13 cellular contexts compared by ENCODE assay signal in the genomic region with DNA sequence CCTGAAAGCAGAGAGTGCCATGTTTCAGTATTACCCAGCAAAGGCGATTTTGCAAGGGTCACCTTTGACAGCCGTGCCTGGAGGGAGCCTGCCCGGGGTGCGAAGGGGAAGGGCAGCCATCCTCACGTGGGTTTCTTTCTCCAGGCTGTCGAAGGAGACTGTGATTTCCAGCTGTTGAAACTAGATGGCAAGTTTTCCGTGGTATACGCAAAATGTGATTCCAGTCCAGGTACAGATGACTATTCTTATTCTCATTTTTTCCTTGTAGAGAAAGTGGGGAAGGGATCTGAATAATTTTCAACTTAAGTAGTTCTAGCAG. TPM values are rescaled to one million over a fixed set of nuclear protein-coding genes. Genes with fewer than 3 reads are reported as not detected.
DNase-seq lines count a peak whose midpoint lies in the region; ATAC-seq and TF ChIP-seq lines count a peak whose summit lies in the region.
"Had no signal": no experiment of that assay in that cellular context is flagged by ENCODE, and none has a peak within 500 bp of the region (broad histone marks: within the 10 kb centered on the region; RNA-seq: fewer than 3 reads in every experiment).

No MANE protein-coding gene starts in this region.

- ATAC-seq in activated CD4-positive, alpha-beta T cell treated with anti-CD3 and anti-CD28 coated beads for 36 hours: no peak
- ATAC-seq in activated T-helper 17 cell treated with anti-CD3 and anti-CD28 coated beads, Interleukin-2, amount 50 U/mL, for 72 hours (replicated peaks): no peak

- intact Hi-C loops in activated CD4-positive, alpha-beta T cell treated with anti-CD3 and anti-CD28 coated beads for 36 hours (cut with DNase I, micrococcal nuclease): loop anchor here (2.0 to 10.0 kb wide), 8 partner anchors 75 to 954 kb away; a partner anchor contains a TSS
- intact Hi-C loops in Caco-2 (cut with micrococcal nuclease; ENCODE audit: unreplicated experiment): no loop called here

- no peak overlapping the region for H3K4me2 ChIP-seq in Loucy (ENCODE audit: low read depth, low read length, poor library complexity, severe bottlenecking)

- BruUV-seq in Caco-2 (replicated peaks; lab: Mats Ljungman, UMichigan): no TSS peak

- CTCF ChIA-PET in activated CD4-positive, alpha-beta T cell treated with anti-CD3 and anti-CD28 coated beads for 36 hours (lab: Charles Lee): interaction anchor here (0.7 to 5.7 kb wide), 51 partner anchors 8 to 1103 kb away, joined by 3 to 90 read pairs (median 4); a partner anchor contains a TSS
- CTCF ChIA-PET in Caco-2 (lab: Charles Lee): interaction anchor here (0.7 to 1.6 kb wide), 4 partner anchors 17 to 206 kb away, joined by 3 to 5 read pairs (median 4); no protein-coding TSS in a partner anchor

- TF ChIP-seq CTCF in Loucy (conservative IDR thresholded peaks at IDR 0.05; ENCODE audit: low read length) (no peak), Caco-2 (IDR thresholded peaks at IDR 0.05; ENCODE audit: insufficient read depth in 1 of 2, low read depth in 1 of 2, low read length in 1 of 2, severe bottlenecking in 1 of 2, unreplicated experiment in 1 of 2) (no peak)

- H3K9me3 ChIP-seq in Loucy (ENCODE audit: insufficient read depth, low read depth, low read length): no peaks in the 10 kb centered on the region
- H3K9me3 ChIP-seq in Caco-2: no peaks in the 10 kb centered on the region

- H3F3A ChIP-seq in Loucy (ENCODE audit: low read depth): no peaks in the 10 kb centered on the region

- H3K79me2 ChIP-seq in Loucy (ENCODE audit: insufficient read depth, low read length): no peaks in the 10 kb centered on the region

- H2AFZ ChIP-seq in Loucy (ENCODE audit: low read length): 0 out of 2 replicates have a peak overlapping the region, but pooled peaks have one; percentile 89

- no peaks in the 10 kb centered on the region for H3K27me3 ChIP-seq in Loucy (ENCODE audit: insufficient read depth, low read length, poor library complexity, severe bottlenecking)
- no peaks in the 10 kb centered on the region for H3K27me3 ChIP-seq in Caco-2 (replicated peaks; ENCODE audit: control insufficient read depth, insufficient read depth, low read length)

- POLR2A ChIA-PET in activated CD4-positive, alpha-beta T cell treated with anti-CD3 and anti-CD28 coated beads for 36 hours (lab: Charles Lee): interaction anchor here (0.7 to 1.7 kb wide), 3 partner anchors 31 to 182 kb away, joined by 3 to 21 read pairs (median 4); a partner anchor contains a TSS
- POLR2A ChIA-PET in Caco-2 (lab: Charles Lee): no interaction called here

- no peak for DNase-seq in activated CD4-positive, alpha-beta T cell treated with anti-CD3 and anti-CD28 coated beads for 36 hours
- no peak for DNase-seq in activated CD4-positive, alpha-beta T cell treated with anti-CD3 and anti-CD28 coated beads for 48 hours
- DNase-seq in ecto neural progenitor cell (ENCODE audit: low spot score): no peak
- no peak for DNase-seq in Caco-2
- DNase-seq: Karpas-422 had no signal

- H3K4me1 ChIP-seq in Loucy (ENCODE audit: insufficient read depth, low read length, poor library complexity, severe bottlenecking) (peaks cover 8% of the 10 kb centered on the region), Caco-2 (peaks cover 14% of the 10 kb centered on the region; the same call in 1 of the 2 replicates)

- peaks cover 25% of the 10 kb centered on the region for H3K27me3 Mint-ChIP-seq in activated CD4-positive, alpha-beta T cell treated with anti-CD3 and anti-CD28 coated beads for 36 hours
- peaks cover 22% of the 10 kb centered on the region for H3K27me3 Mint-ChIP-seq in activated T-helper 17 cell treated with anti-CD3 and anti-CD28 coated beads, Interleukin-2, amount 50 U/mL, for 72 hours
- H3K27me3 Mint-ChIP-seq in Caco-2 (ENCODE audit: insufficient read depth, unreplicated experiment): no peaks in the 10 kb centered on the region

- peak overlapping the region; percentile 11 for H3K27ac Mint-ChIP-seq in activated CD4-positive, alpha-beta T cell treated with anti-CD3 and anti-CD28 coated beads for 36 hours
- H3K27ac Mint-ChIP-seq in activated T-helper 17 cell treated with anti-CD3 and anti-CD28 coated beads, Interleukin-2, amount 50 U/mL, for 72 hours: no peak overlapping the region
- no peak overlapping the region for H3K27ac Mint-ChIP-seq in Caco-2 (ENCODE audit: unreplicated experiment)
- H3K27ac Mint-ChIP-seq: B cell had no signal

- H3K36me3 Mint-ChIP-seq in activated CD4-positive, alpha-beta T cell treated with anti-CD3 and anti-CD28 coated beads for 36 hours (ENCODE audit: low read depth): no peaks in the 10 kb centered on the region
- no peaks in the 10 kb centered on the region for H3K36me3 Mint-ChIP-seq in activated T-helper 17 cell treated with anti-CD3 and anti-CD28 coated beads, Interleukin-2, amount 50 U/mL, for 72 hours (ENCODE audit: low read depth)
- H3K36me3 Mint-ChIP-seq in Caco-2 (ENCODE audit: insufficient read depth, unreplicated experiment): peaks cover 6% of the 10 kb centered on the region

- peaks cover 23% of the 10 kb centered on the region for H3K4me1 Mint-ChIP-seq in activated CD4-positive, alpha-beta T cell treated with anti-CD3 and anti-CD28 coated beads for 36 hours
- H3K4me1 Mint-ChIP-seq in activated T-helper 17 cell treated with anti-CD3 and anti-CD28 coated beads, Interleukin-2, amount 50 U/mL, for 72 hours: peaks cover 15% of the 10 kb centered on the region
- peaks cover 26% of the 10 kb centered on the region for H3K4me1 Mint-ChIP-seq in Caco-2 (ENCODE audit: low read depth, unreplicated experiment)

- no peaks in the 10 kb centered on the region for H4K20me1 ChIP-seq in Loucy (ENCODE audit: insufficient read depth, low read length, poor library complexity, severe bottlenecking)

- H3K4me3 Mint-ChIP-seq in activated CD4-positive, alpha-beta T cell treated with anti-CD3 and anti-CD28 coated beads for 36 hours: no peak overlapping the region
- peak overlapping the region; percentile 75 for H3K4me3 Mint-ChIP-seq in activated T-helper 17 cell treated with anti-CD3 and anti-CD28 coated beads, Interleukin-2, amount 50 U/mL, for 72 hours
- no peak overlapping the region for H3K4me3 Mint-ChIP-seq in Caco-2 (ENCODE audit: unreplicated experiment)

- no peaks in the 10 kb centered on the region for H3K9me3 Mint-ChIP-seq in activated CD4-positive, alpha-beta T cell treated with anti-CD3 and anti-CD28 coated beads for 36 hours (ENCODE audit: low read depth)
- no peaks in the 10 kb centered on the region for H3K9me3 Mint-ChIP-seq in activated T-helper 17 cell treated with anti-CD3 and anti-CD28 coated beads, Interleukin-2, amount 50 U/mL, for 72 hours
- H3K9me3 Mint-ChIP-seq in Caco-2 (ENCODE audit: unreplicated experiment): no peaks in the 10 kb centered on the region
- H3K9me3 Mint-ChIP-seq: CD4-positive, alpha-beta T cell had no signal

- H3K9me2 ChIP-seq in Loucy (replicated peaks; ENCODE audit: low read depth, low read length): no peaks in the 10 kb centered on the region

- no peak overlapping the region for H3K9ac ChIP-seq in Loucy (ENCODE audit: low read depth, low read length, poor library complexity, severe bottlenecking)

- H3K36me3 ChIP-seq in Loucy (ENCODE audit: insufficient read depth, low read length) (no peaks in the 10 kb centered on the region), Caco-2 (ENCODE audit: control insufficient read depth, insufficient read depth, low read length) (0 out of 2 replicates have a peak, but pooled peaks cover 6% of the 10 kb centered on the region)

- no peak overlapping the region for H3K4me3 ChIP-seq in Loucy (ENCODE audit: low read length, poor library complexity, severe bottlenecking)
- H3K4me3 ChIP-seq in Caco-2 (ENCODE audit: low read depth, low read length): no peak overlapping the region

RNA-seq across cellular contexts. Expression of a gene that starts 3.4 kb away (rescaled TPM):
- total RNA-seq in activated CD4-positive, alpha-beta T cell treated with anti-CD3 and anti-CD28 coated beads for 36 hours: not detected
- not detected for total RNA-seq in activated T-helper 17 cell treated with anti-CD3 and anti-CD28 coated beads, Interleukin-2, amount 50 U/mL, for 72 hours
- total RNA-seq in Caco-2 (2022): 222 and 237 TPM in 2 replicates
- total RNA-seq: B cell; CD4-positive, alpha-beta T cell; Daoy; HT-29; NCI-H460; RPMI7951 had no signal

RNA-seq across cellular contexts. Expression of a gene that starts 23.9 kb away (rescaled TPM):
- not detected for total RNA-seq in activated CD4-positive, alpha-beta T cell treated with anti-CD3 and anti-CD28 coated beads for 36 hours
- not detected for total RNA-seq in activated T-helper 17 cell treated with anti-CD3 and anti-CD28 coated beads, Interleukin-2, amount 50 U/mL, for 72 hours
- total RNA-seq in Caco-2 (2022): 0.30 TPM in 1 of 2 replicates, not detected in the other
- total RNA-seq: B cell; CD4-positive, alpha-beta T cell; Daoy; HT-29; NCI-H460; RPMI7951 had no signal

RNA-seq across cellular contexts. Expression of a gene that starts 45.7 kb away (rescaled TPM):
- total RNA-seq in activated CD4-positive, alpha-beta T cell treated with anti-CD3 and anti-CD28 coated beads for 36 hours: 10 to 100 TPM; 30.9 to 36.6 TPM
- 10 to 100 TPM; 22.4 to 46.7 TPM for total RNA-seq in activated T-helper 17 cell treated with anti-CD3 and anti-CD28 coated beads, Interleukin-2, amount 50 U/mL, for 72 hours
- 93.1 and 95.7 TPM in 2 replicates for total RNA-seq in Caco-2 (2022)

RNA-seq across cellular contexts. Expression of a gene that starts 49.1 kb away (rescaled TPM):
- 10 to 100 TPM; 10.5 to 11.4 TPM for total RNA-seq in activated CD4-positive, alpha-beta T cell treated with anti-CD3 and anti-CD28 coated beads for 36 hours
- total RNA-seq in activated T-helper 17 cell treated with anti-CD3 and anti-CD28 coated beads, Interleukin-2, amount 50 U/mL, for 72 hours: 1 to 10 TPM; 7.8 to 9.7 TPM
- total RNA-seq in Caco-2 (2022): 14.5 and 14.7 TPM in 2 replicates

RNA-seq across cellular contexts. Expression of a gene that starts 49.6 kb away (rescaled TPM):
- under 1 TPM in 1 of 2 experiments, not detected in 1; 0.11 TPM for total RNA-seq in activated CD4-positive, alpha-beta T cell treated with anti-CD3 and anti-CD28 coated beads for 36 hours
- not detected for total RNA-seq in activated T-helper 17 cell treated with anti-CD3 and anti-CD28 coated beads, Interleukin-2, amount 50 U/mL, for 72 hours
- 0.12 TPM in 1 of 2 replicates, not detected in the other for total RNA-seq in Caco-2 (2022)
- total RNA-seq: B cell; CD4-positive, alpha-beta T cell; Daoy; HT-29; RPMI7951 had no signal

Comparison
In these comparisons a context has a peak if more than half of its experiments do, and no peak if none do; other contexts are left out.
1. RNA of a gene that starts 3.4 kb away (total RNA-seq): 222 to 237 TPM in Caco-2; not detected in activated CD4-positive, alpha-beta T cell treated with anti-CD3 and anti-CD28 coated beads for 36 hours and not detected in activated T-helper 17 cell treated with anti-CD3 and anti-CD28 coated beads, Interleukin-2, amount 50 U/mL, for 72 hours; every median in the first group is over 100 times any median in the second.